In genomic region chr15:52658955-52659354, GRCh38 we compare ENCODE assay signal across 10 cellular contexts. TPM values are rescaled to one million over a fixed set of nuclear protein-coding genes. Genes with fewer than 3 reads are reported as not detected.
DNase-seq lines count a peak whose midpoint lies in the region; ATAC-seq and TF ChIP-seq lines count a peak whose summit lies in the region.
"Had no signal": no experiment of that assay in that cellular context is flagged by ENCODE, and none has a peak within 500 bp of the region (broad histone marks: within the 10 kb centered on the region; RNA-seq: fewer than 3 reads in every experiment).

No MANE protein-coding gene starts in this region.

- H3K4me3 ChIP-seq in tibial artery, result no peak overlapping the region
- H3K4me3 ChIP-seq: BLaER1 had no signal

- intact Hi-C loops in activated T-helper 1 cell treated with anti-CD3 and anti-CD28 coated beads, Interleukin-12 subunit alpha, Interleukin-12 subunit beta, Interleukin-2, Interleukin-4 antibody, amounts not matched to agents 30 ng/mL and 10 ng/mL and 1 ng/mL, durations not matched to agents 14 hours and 24 hours and 36 hours (cut with micrococcal nuclease), result loop anchor here (1.0 to 5.0 kb wide), 2 partner anchors 19 to 92 kb away; partner anchors contain the start of gene ARPP19
- intact Hi-C loops in tibial artery (cut with DNase I; ENCODE audit: low total_unique reads) (no loop called here), left colon (cut with DNase I, micrococcal nuclease) (loop anchor here in 1 of 2 donors (5.0 kb wide), 1 partner anchor 73 kb away; no protein-coding TSS in a partner anchor)

- H3K9me3 Mint-ChIP-seq in activated T-helper 1 cell treated with anti-CD3 and anti-CD28 coated beads, Interleukin-12 subunit alpha, Interleukin-12 subunit beta, Interleukin-2, Interleukin-4 antibody, amounts not matched to agents 30 ng/mL and 10 ng/mL and 1 ng/mL, durations not matched to agents 14 hours and 24 hours and 36 hours, result no peaks in the 10 kb centered on the region

- peak overlapping the region; percentile 49 for H3K27ac Mint-ChIP-seq in activated T-helper 1 cell treated with anti-CD3 and anti-CD28 coated beads, Interleukin-12 subunit alpha, Interleukin-12 subunit beta, Interleukin-2, Interleukin-4 antibody, amounts not matched to agents 30 ng/mL and 10 ng/mL and 1 ng/mL, durations not matched to agents 14 hours and 24 hours and 36 hours

- H3K4me1 ChIP-seq in tibial artery, result peaks cover 0 to 46% (median 13%) of the 10 kb centered on the region in 4 donors
- H3K4me1 ChIP-seq: BLaER1 had no signal

- H3K4me1 Mint-ChIP-seq in activated T-helper 1 cell treated with anti-CD3 and anti-CD28 coated beads, Interleukin-12 subunit alpha, Interleukin-12 subunit beta, Interleukin-2, Interleukin-4 antibody, amounts not matched to agents 30 ng/mL and 10 ng/mL and 1 ng/mL, durations not matched to agents 14 hours and 24 hours and 36 hours (ENCODE audit: low read depth), result peaks cover 29% of the 10 kb centered on the region

- no peak overlapping the region for H3K4me3 Mint-ChIP-seq in activated T-helper 1 cell treated with anti-CD3 and anti-CD28 coated beads, Interleukin-12 subunit alpha, Interleukin-12 subunit beta, Interleukin-2, Interleukin-4 antibody, amounts not matched to agents 30 ng/mL and 10 ng/mL and 1 ng/mL, durations not matched to agents 14 hours and 24 hours and 36 hours

- H3K27me3 Mint-ChIP-seq in activated T-helper 1 cell treated with anti-CD3 and anti-CD28 coated beads, Interleukin-12 subunit alpha, Interleukin-12 subunit beta, Interleukin-2, Interleukin-4 antibody, amounts not matched to agents 30 ng/mL and 10 ng/mL and 1 ng/mL, durations not matched to agents 14 hours and 24 hours and 36 hours (ENCODE audit: insufficient read depth), result no peaks in the 10 kb centered on the region

- H3K36me3 ChIP-seq in tibial artery, result peaks cover 7 to 33% (median 7%) of the 10 kb centered on the region in 3 donors

- no peaks in the 10 kb centered on the region for H3K27me3 ChIP-seq in tibial artery
- H3K27me3 ChIP-seq: BLaER1 had no signal

- peak; percentile 25 for DNase-seq in stimulated activated CD4-positive, alpha-beta T cell treated with anti-CD3 and anti-CD28 coated beads, Interleukin-15, amount 100 ng/mL, for 24 hours
- no peak for DNase-seq in stimulated activated CD4-positive, alpha-beta T cell treated with anti-CD3 and anti-CD28 coated beads, Interleukin-12 subunit alpha, Interleukin-12 subunit beta, amount 100 ng/mL, for 4 hours
- peak; percentile 17 for DNase-seq in activated T-helper 1 cell treated with anti-CD3 and anti-CD28 coated beads, Interleukin-12 subunit alpha, Interleukin-12 subunit beta, Interleukin-2, Interleukin-4 antibody, amounts not matched to agents 30 ng/mL and 10 ng/mL and 1 ng/mL, durations not matched to agents 14 hours and 24 hours and 36 hours (ENCODE audit: low spot score)
- no peak for DNase-seq in tibial artery
- no peak for DNase-seq in left colon
- DNase-seq in NCI-H2081 treated with DMSO at 0.1 percent for 48 hours (lab: John Stamatoyannopoulos, UW), result no peak
- no peak for DNase-seq in activated CD8-positive, alpha-beta memory T cell treated with anti-CD3 and anti-CD28 coated beads, Interleukin-2, amount 50 U/mL, for 48 hours
- DNase-seq: SHP77 treated with DMSO at 0.1 percent for 48 hours had no signal

- peak overlapping the region; percentile 67 to 68 for H3K27ac ChIP-seq in tibial artery
- H3K27ac ChIP-seq: BLaER1 had no signal

- TF ChIP-seq CTCF in tibial artery (IDR thresholded peaks at IDR 0.05), result no peak

- H3K9me3 ChIP-seq in tibial artery, result no peaks in the 10 kb centered on the region
- H3K9me3 ChIP-seq: BLaER1 had no signal

- peaks cover 41% of the 10 kb centered on the region for H3K36me3 Mint-ChIP-seq in activated T-helper 1 cell treated with anti-CD3 and anti-CD28 coated beads, Interleukin-12 subunit alpha, Interleukin-12 subunit beta, Interleukin-2, Interleukin-4 antibody, amounts not matched to agents 30 ng/mL and 10 ng/mL and 1 ng/mL, durations not matched to agents 14 hours and 24 hours and 36 hours (ENCODE audit: low read depth)

- ATAC-seq in HG03097 (IDR thresholded peaks at IDR 0.05; ENCODE audit: low FRiP score, unreplicated experiment), result peak; percentile 81
- no peak for ATAC-seq in left colon

RNA-seq across cellular contexts. Expression of gene ATOSA, which starts 20.2 kb away (rescaled TPM):
- 14.8 and 16.5 TPM in 2 replicates for total RNA-seq in activated T-helper 1 cell treated with anti-CD3 and anti-CD28 coated beads, Interleukin-12 subunit alpha, Interleukin-12 subunit beta, Interleukin-2, Interleukin-4 antibody, amounts not matched to agents 30 ng/mL and 10 ng/mL and 1 ng/mL, durations not matched to agents 14 hours and 24 hours and 36 hours
- 10 to 100 TPM; 46.4 to 59.0 TPM for total RNA-seq in left colon

Comparison
In these comparisons a context has a peak if more than half of its experiments do, and no peak if none do; other contexts are left out.
1. DNase-seq: peak in stimulated activated CD4-positive, alpha-beta T cell treated with anti-CD3 and anti-CD28 coated beads, Interleukin-15, amount 100 ng/mL, for 24 hours (single experiment) and activated T-helper 1 cell treated with anti-CD3 and anti-CD28 coated beads, Interleukin-12 subunit alpha, Interleukin-12 subunit beta, Interleukin-2, Interleukin-4 antibody, amounts not matched to agents 30 ng/mL and 10 ng/mL and 1 ng/mL, durations not matched to agents 14 hours and 24 hours and 36 hours (single experiment); none in stimulated activated CD4-positive, alpha-beta T cell treated with anti-CD3 and anti-CD28 coated beads, Interleukin-12 subunit alpha, Interleukin-12 subunit beta, amount 100 ng/mL, for 4 hours (single experiment), tibial artery (0 of 2), left colon (0 of 2), NCI-H2081 treated with DMSO at 0.1 percent for 48 hours (single experiment) and activated CD8-positive, alpha-beta memory T cell treated with anti-CD3 and anti-CD28 coated beads, Interleukin-2, amount 50 U/mL, for 48 hours (single experiment).